1 cellular context compared by ENCODE assay signal in the genomic region with DNA sequence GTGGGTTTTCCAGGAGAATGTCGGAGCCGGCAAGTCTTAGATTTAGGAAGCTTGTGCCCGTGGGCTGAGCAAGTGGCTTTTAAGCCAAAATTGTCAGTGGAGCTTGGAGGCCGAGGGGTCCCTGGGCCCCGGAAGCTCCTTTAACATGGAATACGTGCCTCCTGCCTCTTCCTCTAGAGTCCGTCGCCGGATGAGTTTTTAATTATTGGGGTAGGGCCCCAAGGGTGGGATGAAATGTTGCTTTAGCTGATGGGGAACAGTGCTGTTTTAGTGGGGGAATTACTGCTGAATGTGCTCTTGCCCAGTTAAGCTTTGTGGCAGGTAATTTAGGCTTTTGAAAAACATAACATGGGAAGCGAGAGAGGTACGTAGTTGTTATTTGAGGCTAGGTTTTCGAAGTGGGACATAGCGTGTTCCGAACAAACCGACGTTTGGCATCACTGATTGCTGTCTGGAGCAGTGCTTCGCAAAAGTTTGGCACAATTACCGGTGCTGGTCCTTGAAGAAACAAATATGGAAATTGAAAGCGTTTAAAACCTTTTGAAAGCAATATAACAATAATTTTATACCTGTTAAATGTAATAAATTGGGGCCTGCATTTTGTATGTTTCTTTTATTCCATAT.
TF ChIP-seq lines count a peak whose summit lies in the region.

No MANE protein-coding gene starts in this region.

TF ChIP-seq in HepG2, 621 proteins besides CTCF, POLR2A, EP300 and RAD21 (continued from another document):
- TF ChIP-seq ZNF512 (CRISPR knock-in tag; IDR thresholded peaks at IDR 0.05) = no peak
- no peak for TF ChIP-seq MAFG (CRISPR knock-in tag; IDR thresholded peaks at IDR 0.05)
- TF ChIP-seq NCOA1 (CRISPR knock-in tag; IDR thresholded peaks at IDR 0.05) = 0 out of 2 replicates have a peak, but pooled peaks have one; percentile 6
- TF ChIP-seq ZNF564 (CRISPR knock-in tag; IDR thresholded peaks at IDR 0.05) = no peak
- TF ChIP-seq ZNF281 (CRISPR knock-in tag; IDR thresholded peaks at IDR 0.05; ENCODE audit: borderline replicate concordance) = no peak
- TF ChIP-seq KLF12 (CRISPR knock-in tag; IDR thresholded peaks at IDR 0.05; ENCODE audit: borderline replicate concordance) = no peak
- no peak for TF ChIP-seq TOE1 (CRISPR knock-in tag; IDR thresholded peaks at IDR 0.05)
- no peak for TF ChIP-seq NR2F2 (IDR thresholded peaks at IDR 0.05; ENCODE audit: borderline replicate concordance, low read depth)
- TF ChIP-seq POLR2AphosphoS2 (IDR thresholded peaks at IDR 0.05; ENCODE audit: low read depth, low read length) = no peak
- TF ChIP-seq BRCA1 (CRISPR knock-in tag; IDR thresholded peaks at IDR 0.05) = 0 out of 2 replicates have a peak, but pooled peaks have one; percentile 8
- TF ChIP-seq ZNF614 (CRISPR knock-in tag; IDR thresholded peaks at IDR 0.05; ENCODE audit: borderline replicate concordance) = no peak
- no peak for TF ChIP-seq NFIB (CRISPR knock-in tag; IDR thresholded peaks at IDR 0.05; ENCODE audit: borderline replicate concordance)
- 0 out of 2 replicates have a peak, but pooled peaks have one; percentile 40 for TF ChIP-seq PLSCR1 (CRISPR knock-in tag; IDR thresholded peaks at IDR 0.05; ENCODE audit: borderline replicate concordance)
- TF ChIP-seq ASH2L (IDR thresholded peaks at IDR 0.05; ENCODE audit: insufficient read length, low read depth, low read length) = peak; percentile 7
- no peak for TF ChIP-seq PHF5A (CRISPR knock-in tag; IDR thresholded peaks at IDR 0.05; ENCODE audit: low read depth, unreplicated experiment)
TF ChIP-seq in HepG2: peak in this region for 5.
